In genomic region chr1:176033474-176033873, GRCh38 we compare ENCODE assay signal across 1 cellular context.
TF ChIP-seq lines count a peak whose summit lies in the region.

No MANE protein-coding gene starts in this region.

TF ChIP-seq in IMR-90, 13 proteins besides CTCF, POLR2A, EP300 and RAD21:
- no peak for TF ChIP-seq MXI1 (IDR thresholded peaks at IDR 0.05; ENCODE audit: borderline replicate concordance, low read depth, low read length)
TF ChIP-seq in IMR-90: peak in this region for 0.
